In genomic region chr9:91180240-91180929, GRCh38 we compare ENCODE assay signal across 25 cellular contexts.
A peak's percentile ranks its signal among the peaks of the same experiment; 100 is the strongest.
DNase-seq lines count a peak whose midpoint lies in the region; ATAC-seq and TF ChIP-seq lines count a peak whose summit lies in the region.
"Had no signal": no experiment of that assay in that cellular context is flagged by ENCODE, and none has a peak within 500 bp of the region (broad histone marks: within the 10 kb centered on the region; RNA-seq: fewer than 3 reads in every experiment).

No MANE protein-coding gene starts in this region.

- WGBS in esophagus muscularis mucosa = 93% methylated on average over 15 of the region's 16 CpGs

- no peaks in the 10 kb centered on the region for H3K4me1 ChIP-seq in esophagus muscularis mucosa
- H3K4me1 ChIP-seq: gastrocnemius medialis had no signal

- no peaks in the 10 kb centered on the region for H3K27me3 ChIP-seq in esophagus muscularis mucosa
- H3K27me3 ChIP-seq: esophagus squamous epithelium, gastrocnemius medialis, hepatocyte, right lobe of liver had no signal

- H3K9me3 Mint-ChIP-seq in CD14-positive monocyte = peaks cover 0 to 2% (median 0%) of the 10 kb centered on the region in 7 donors
- H3K9me3 Mint-ChIP-seq in stimulated activated memory B cell treated with anti-CD40 and anti-IgM and Interleukin-4, amounts not matched to agents 10 μg/mL and 1 μg/mL and 100 μg/mL, for 72 hours = no peaks in the 10 kb centered on the region
- H3K9me3 Mint-ChIP-seq: endodermal cell, WTC11 had no signal

- DNase-seq in activated CD8-positive, alpha-beta memory T cell treated with anti-CD3 and anti-CD28 coated beads for 24 hours = peak; percentile 57
- DNase-seq in activated CD8-positive, alpha-beta memory T cell treated with anti-CD3 and anti-CD28 coated beads, Interleukin-2, amount 50 U/mL, for 4 hours = no peak
- peak; percentile 32 for DNase-seq in CD14-positive monocyte (ENCODE audit: low spot score)
- DNase-seq in esophagus muscularis mucosa (ENCODE audit: extremely low spot score) = peak; percentile 79
- no peak for DNase-seq in DMS79 treated with DMSO at 0.1 percent for 48 hours (lab: John Stamatoyannopoulos, UW)
- DNase-seq: activated CD4-positive, alpha-beta T cell treated with anti-CD3 and anti-CD28 coated beads, Interleukin-2, amount 50 U/mL, for 48 hours; activated naive CD4-positive, alpha-beta T cell treated with anti-CD3 and anti-CD28 coated beads, Interleukin-2, amount 10 ng/mL, durations not matched to agents 7 days and 5 days; COR-L47; DMS53; endodermal cell; esophagus squamous epithelium; gastrocnemius medialis; GDM1; left cardiac atrium; NCI-H2029; NCI-H526; NK-92 treated with Interleukin-12 subunit alpha and Interleukin-12 subunit beta, amount 100 ng/mL, for 24 hours; stimulated activated CD4-positive, alpha-beta T cell treated with anti-CD3 and anti-CD28 coated beads, Interleukin-2, amount 100 ng/mL, for 48 hours had no signal

- ATAC-seq in stimulated activated memory B cell treated with anti-CD40 and anti-IgM and Interleukin-4, amounts not matched to agents 10 μg/mL and 1 μg/mL and 100 μg/mL, for 72 hours = no peak
- ATAC-seq in GM19397 (IDR thresholded peaks at IDR 0.05; ENCODE audit: unreplicated experiment) (no peak), GM21825 (IDR thresholded peaks at IDR 0.05; ENCODE audit: unreplicated experiment) (no peak)
- ATAC-seq: gastrocnemius medialis, left cardiac atrium, Panc1, WTC11 had no signal

- TF ChIP-seq CTCF in CD14-positive monocyte (IDR thresholded peaks at IDR 0.05) = no peak
- no peak for TF ChIP-seq CTCF in esophagus muscularis mucosa (IDR thresholded peaks at IDR 0.05)

- H3K27me3 Mint-ChIP-seq in CD14-positive monocyte (ENCODE audit: low read depth in 3 of 3) = peaks cover 0 to 5% (median 2%) of the 10 kb centered on the region in 3 donors
- H3K27me3 Mint-ChIP-seq in stimulated activated memory B cell treated with anti-CD40 and anti-IgM and Interleukin-4, amounts not matched to agents 10 μg/mL and 1 μg/mL and 100 μg/mL, for 72 hours = no peaks in the 10 kb centered on the region

- no peaks in the 10 kb centered on the region for H3K9me3 ChIP-seq in esophagus muscularis mucosa
- H3K9me3 ChIP-seq: esophagus squamous epithelium, gastrocnemius medialis, right lobe of liver had no signal

- TF ChIP-seq EP300 in esophagus muscularis mucosa (IDR thresholded peaks at IDR 0.05) = no peak

- no peak overlapping the region for H3K27ac Mint-ChIP-seq in CD14-positive monocyte
- peak overlapping the region; percentile 54 for H3K27ac Mint-ChIP-seq in stimulated activated memory B cell treated with anti-CD40 and anti-IgM and Interleukin-4, amounts not matched to agents 10 μg/mL and 1 μg/mL and 100 μg/mL, for 72 hours
- H3K27ac Mint-ChIP-seq: activated naive CD4-positive, alpha-beta T cell treated with anti-CD3 and anti-CD28 coated beads, Interleukin-2, amount 10 ng/mL, durations not matched to agents 7 days and 5 days; endodermal cell; WTC11 had no signal

- peaks cover 15% of the 10 kb centered on the region for H3K4me1 Mint-ChIP-seq in CD14-positive monocyte
- H3K4me1 Mint-ChIP-seq in stimulated activated memory B cell treated with anti-CD40 and anti-IgM and Interleukin-4, amounts not matched to agents 10 μg/mL and 1 μg/mL and 100 μg/mL, for 72 hours = peaks cover 38% of the 10 kb centered on the region
- H3K4me1 Mint-ChIP-seq: endodermal cell, WTC11 had no signal

- no peak for TF ChIP-seq POLR2A in esophagus muscularis mucosa (IDR thresholded peaks at IDR 0.05; ENCODE audit: low read depth)

- peaks cover 0 to 3% of the 10 kb centered on the region in 2 donors for H3K36me3 Mint-ChIP-seq in CD14-positive monocyte
- no peaks in the 10 kb centered on the region for H3K36me3 Mint-ChIP-seq in stimulated activated memory B cell treated with anti-CD40 and anti-IgM and Interleukin-4, amounts not matched to agents 10 μg/mL and 1 μg/mL and 100 μg/mL, for 72 hours
- H3K36me3 Mint-ChIP-seq: WTC11 had no signal

- no peak overlapping the region for H3K4me3 Mint-ChIP-seq in CD14-positive monocyte
- no peak overlapping the region for H3K4me3 Mint-ChIP-seq in stimulated activated memory B cell treated with anti-CD40 and anti-IgM and Interleukin-4, amounts not matched to agents 10 μg/mL and 1 μg/mL and 100 μg/mL, for 72 hours
- H3K4me3 Mint-ChIP-seq: activated naive CD4-positive, alpha-beta T cell treated with anti-CD3 and anti-CD28 coated beads, Interleukin-2, amount 10 ng/mL, durations not matched to agents 7 days and 5 days; endodermal cell; WTC11 had no signal

- H3K36me3 ChIP-seq in esophagus muscularis mucosa = no peaks in the 10 kb centered on the region
- H3K36me3 ChIP-seq: esophagus squamous epithelium, gastrocnemius medialis, right lobe of liver had no signal

- H3K4me3 ChIP-seq in esophagus muscularis mucosa = no peak overlapping the region
- H3K4me3 ChIP-seq: esophagus squamous epithelium, gastrocnemius medialis, hepatocyte, right lobe of liver had no signal

- no peak overlapping the region for H3K27ac ChIP-seq in esophagus muscularis mucosa (replicated peaks in 1 of 4)
- H3K27ac ChIP-seq: esophagus squamous epithelium, gastrocnemius medialis, hepatocyte, right lobe of liver had no signal

- intact Hi-C loops in CD14-positive monocyte (cut with micrococcal nuclease) (no loop called here), esophagus muscularis mucosa (cut with DNase I) (no loop called here)

Comparison
In these comparisons a context has a peak if more than half of its experiments do, and no peak if none do; other contexts are left out.
1. DNase-seq: peak in activated CD8-positive, alpha-beta memory T cell treated with anti-CD3 and anti-CD28 coated beads for 24 hours (single experiment), CD14-positive monocyte (single experiment) and esophagus muscularis mucosa (single experiment); none in activated CD8-positive, alpha-beta memory T cell treated with anti-CD3 and anti-CD28 coated beads, Interleukin-2, amount 50 U/mL, for 4 hours (single experiment) and DMS79 treated with DMSO at 0.1 percent for 48 hours (single experiment).